ENCODE assay signal across 14 cellular contexts in genomic region chr17:45424769-45425124, GRCh38. TPM values are rescaled to one million over a fixed set of nuclear protein-coding genes. Genes with fewer than 3 reads are reported as not detected.
DNase-seq lines count a peak whose midpoint lies in the region; ATAC-seq, FAIRE-seq and TF ChIP-seq lines count a peak whose summit lies in the region.
"Had no signal": no experiment of that assay in that cellular context is flagged by ENCODE, and none has a peak within 500 bp of the region (broad histone marks: within the 10 kb centered on the region; RNA-seq: fewer than 3 reads in every experiment).

No MANE protein-coding gene starts in this region.

- no peaks in the 10 kb centered on the region for H3K36me3 ChIP-seq in colonic mucosa
- no peaks in the 10 kb centered on the region; a peak in 1 of 5 replicates for H3K36me3 ChIP-seq in HepG2 (replicated peaks in 1 of 2; ENCODE audit: control insufficient read depth in 1 of 2, insufficient read depth in 2 of 2, low read length in 2 of 2)

- H3K4me2 ChIP-seq in HepG2 (ENCODE audit: low read depth, low read length) = peak overlapping the region; percentile 90

- DNase-seq in HL-60 (ENCODE audit: low read depth in 1 of 2, low spot score in 1 of 2) (no peak), colonic mucosa (no peak), HepG2 (ENCODE audit: low spot score) (no peak), GM10266 (ENCODE audit: extremely low spot score) (no peak), NCI-H2029 treated with DMSO at 0.1 percent for 48 hours (lab: John Stamatoyannopoulos, UW) (no peak)
- no peak for DNase-seq in stimulated activated effector memory CD8-positive, alpha-beta T cell treated with anti-CD3 and anti-CD28 coated beads, Interleukin-12 subunit alpha, Interleukin-12 subunit beta, amount 100 ng/mL, for 72 hours (ENCODE audit: low spot score in 2 of 2)
- DNase-seq in stimulated activated CD8-positive, alpha-beta memory T cell treated with anti-CD3 and anti-CD28 coated beads, Interleukin-4, amount 100 ng/mL, for 48 hours = no peak
- no peak for DNase-seq in activated CD8-positive, alpha-beta T cell treated with anti-CD3 and anti-CD28 coated beads, Interleukin-2, amount 10 ng/mL, durations not matched to agents 7 days and 5 days
- DNase-seq: activated CD8-positive, alpha-beta memory T cell treated with anti-CD3 and anti-CD28 coated beads, Interleukin-2, amount 50 U/mL, for 4 hours; activated naive CD8-positive, alpha-beta T cell treated with anti-CD3 and anti-CD28 coated beads for 36 hours; foreskin keratinocyte; NCI-H748 treated with DMSO at 0.1 percent for 48 hours had no signal

- peaks cover 30% of the 10 kb centered on the region for H3K79me2 ChIP-seq in HepG2 (ENCODE audit: insufficient read depth, low read length)

- no TSS peak for BruUV-seq in HepG2 (replicated peaks; lab: Mats Ljungman, UMichigan)

- H3K27ac ChIP-seq in HL-60 (replicated peaks) (peak overlapping the region; percentile 58; the same call in 1 of the 2 replicates), colonic mucosa (peak overlapping the region; percentile 86), HepG2 (ENCODE audit: extremely low read length, insufficient read depth, low read length) (peak overlapping the region; percentile 85)
- H3K27ac ChIP-seq: SK-N-MC had no signal

- CTCF ChIA-PET in HepG2 (lab: Yijun Ruan, JAX; ENCODE audit: low intra/inter-chr PET ratio, low total read pairs) = no interaction called here
- CTCF ChIA-PET in activated CD8-positive, alpha-beta T cell treated with anti-CD3 and anti-CD28 coated beads, Interleukin-2, amount 10 ng/mL, durations not matched to agents 7 days and 5 days (lab: Charles Lee) = no interaction called here

- WGBS in HepG2 (ENCODE audit: low lambda C conversion rate) = 2% methylated on average over 6 of the region's 6 CpGs

- H3K4me1 Mint-ChIP-seq in stimulated activated effector memory CD8-positive, alpha-beta T cell treated with anti-CD3 and anti-CD28 coated beads, Interleukin-12 subunit alpha, Interleukin-12 subunit beta, amount 100 ng/mL, for 72 hours = peaks cover 15% of the 10 kb centered on the region
- H3K4me1 Mint-ChIP-seq in activated CD8-positive, alpha-beta T cell treated with anti-CD3 and anti-CD28 coated beads, Interleukin-2, amount 10 ng/mL, durations not matched to agents 7 days and 5 days (ENCODE audit: low read depth) = peaks cover 19% of the 10 kb centered on the region

- H3K27me3 Mint-ChIP-seq in activated CD8-positive, alpha-beta T cell treated with anti-CD3 and anti-CD28 coated beads, Interleukin-2, amount 10 ng/mL, durations not matched to agents 7 days and 5 days (ENCODE audit: low read depth) = no peaks in the 10 kb centered on the region

- 0 out of 2 replicates have a peak, but pooled peaks cover 4% of the 10 kb centered on the region for H4K20me1 ChIP-seq in HepG2 (ENCODE audit: insufficient read depth, low read length)

- ATAC-seq in HepG2 = peak; percentile 1; the same call in 2 of the 3 replicates
- no peak for ATAC-seq in stimulated activated effector memory CD8-positive, alpha-beta T cell treated with anti-CD3 and anti-CD28 coated beads, Interleukin-12 subunit alpha, Interleukin-12 subunit beta, amount 100 ng/mL, for 72 hours
- no peak for ATAC-seq in activated CD8-positive, alpha-beta T cell treated with anti-CD3 and anti-CD28 coated beads, Interleukin-2, amount 10 ng/mL, durations not matched to agents 7 days and 5 days

- peak overlapping the region; percentile 80 for H3K27ac Mint-ChIP-seq in stimulated activated effector memory CD8-positive, alpha-beta T cell treated with anti-CD3 and anti-CD28 coated beads, Interleukin-12 subunit alpha, Interleukin-12 subunit beta, amount 100 ng/mL, for 72 hours
- no peak overlapping the region for H3K27ac Mint-ChIP-seq in activated CD8-positive, alpha-beta T cell treated with anti-CD3 and anti-CD28 coated beads, Interleukin-2, amount 10 ng/mL, durations not matched to agents 7 days and 5 days
- H3K27ac Mint-ChIP-seq: activated naive CD8-positive, alpha-beta T cell treated with anti-CD3 and anti-CD28 coated beads for 36 hours had no signal

- in situ Hi-C loops in HepG2 (cut with HindIII; ENCODE audit: extremely low pct_ligation_motif_present, low pct_unique_long_range_greater_than_20kb) = no loop called here

- TF ChIP-seq RAD21 in HepG2 (CRISPR knock-in tag; IDR thresholded peaks at IDR 0.05) = no peak

- intact Hi-C loops in colonic mucosa (cut with DNase I) (no loop called here), HepG2 (cut with micrococcal nuclease; ENCODE audit: unreplicated experiment) (loop anchor here (1.0 to 5.0 kb wide), 3 partner anchors 17 to 372 kb away; partner anchors contain the start of gene DCAKD)

- no peak for TF ChIP-seq CTCF in HL-60 (IDR thresholded peaks at IDR 0.05; ENCODE audit: insufficient read depth, low read length)
- no peak for TF ChIP-seq CTCF in colonic mucosa (IDR thresholded peaks at IDR 0.05)
- no peak for TF ChIP-seq CTCF in HepG2 (CRISPR knock-in tag; IDR thresholded peaks at IDR 0.05)
- TF ChIP-seq CTCF in GM10266 (IDR thresholded peaks at IDR 0.05; ENCODE audit: control insufficient read depth, insufficient read depth, low read depth, missing control alignments) = no peak

- no peaks in the 10 kb centered on the region for H3K36me3 Mint-ChIP-seq in stimulated activated effector memory CD8-positive, alpha-beta T cell treated with anti-CD3 and anti-CD28 coated beads, Interleukin-12 subunit alpha, Interleukin-12 subunit beta, amount 100 ng/mL, for 72 hours
- H3K36me3 Mint-ChIP-seq in activated CD8-positive, alpha-beta T cell treated with anti-CD3 and anti-CD28 coated beads, Interleukin-2, amount 10 ng/mL, durations not matched to agents 7 days and 5 days (ENCODE audit: low read depth) = peaks cover 35% of the 10 kb centered on the region
- H3K36me3 Mint-ChIP-seq: activated naive CD8-positive, alpha-beta T cell treated with anti-CD3 and anti-CD28 coated beads for 36 hours had no signal

- POLR2A ChIA-PET in HepG2 (lab: Yijun Ruan, JAX) = interaction anchor here (0.5 to 5.8 kb wide), 18 partner anchors 8 to 276 kb away, joined by 3 to 79 read pairs (median 5); partner anchors contain the start of genes HEXIM1 and MAP3K14
- POLR2A ChIA-PET in activated CD8-positive, alpha-beta T cell treated with anti-CD3 and anti-CD28 coated beads, Interleukin-2, amount 10 ng/mL, durations not matched to agents 7 days and 5 days (lab: Charles Lee) = no interaction called here

- H3K4me1 ChIP-seq in colonic mucosa = peaks cover 21% of the 10 kb centered on the region
- peaks cover 54% of the 10 kb centered on the region for H3K4me1 ChIP-seq in HepG2 (ENCODE audit: insufficient read depth, low read length)

- no peak overlapping the region for H2AFZ ChIP-seq in HepG2 (ENCODE audit: low read length)

- no peak for TF ChIP-seq POLR2A in HepG2 (IDR thresholded peaks at IDR 0.05; ENCODE audit: insufficient read depth in 1 of 2, low read depth in 2 of 2, low read length in 2 of 2)

- TF ChIP-seq EP300 in HepG2 (IDR thresholded peaks at IDR 0.05; ENCODE audit: low read depth in 2 of 2, low read length in 2 of 2) = no peak
- no peak for TF ChIP-seq EP300 in HepG2 (CRISPR knock-in tag; IDR thresholded peaks at IDR 0.05; ENCODE audit: borderline replicate concordance)

- no peak overlapping the region for H3K4me3 Mint-ChIP-seq in stimulated activated effector memory CD8-positive, alpha-beta T cell treated with anti-CD3 and anti-CD28 coated beads, Interleukin-12 subunit alpha, Interleukin-12 subunit beta, amount 100 ng/mL, for 72 hours
- H3K4me3 Mint-ChIP-seq in activated CD8-positive, alpha-beta T cell treated with anti-CD3 and anti-CD28 coated beads, Interleukin-2, amount 10 ng/mL, durations not matched to agents 7 days and 5 days = no peak overlapping the region
- H3K4me3 Mint-ChIP-seq: activated naive CD8-positive, alpha-beta T cell treated with anti-CD3 and anti-CD28 coated beads for 36 hours had no signal

- H3K27me3 ChIP-seq in HL-60 (ENCODE audit: insufficient read depth, poor library complexity, severe bottlenecking) (no peaks in the 10 kb centered on the region), colonic mucosa (no peaks in the 10 kb centered on the region), HepG2 (ENCODE audit: control insufficient read depth in 1 of 2, insufficient read depth in 2 of 2, low read length in 2 of 2) (peaks cover 2 to 18% of the 10 kb centered on the region in 2 experiments; a peak in 4 of 5 replicates)

- no peak overlapping the region for H3K4me3 ChIP-seq in HL-60 (replicated peaks; ENCODE audit: insufficient read depth, low read length)
- peak overlapping the region; percentile 53 for H3K4me3 ChIP-seq in colonic mucosa
- peak overlapping the region; percentile 79 to 87 (median 83) for H3K4me3 ChIP-seq in HepG2 (replicated peaks in 1 of 3; ENCODE audit: insufficient read depth in 1 of 3, low read depth in 2 of 3, low read length in 3 of 3)

- H3K9me3 ChIP-seq in colonic mucosa (no peaks in the 10 kb centered on the region), HepG2 (ENCODE audit: low read length) (no peaks in the 10 kb centered on the region)

- no peak for FAIRE-seq in HepG2 (lab: Jason Lieb, UNC)
- FAIRE-seq: colon had no signal

- H3K9me3 Mint-ChIP-seq in stimulated activated effector memory CD8-positive, alpha-beta T cell treated with anti-CD3 and anti-CD28 coated beads, Interleukin-12 subunit alpha, Interleukin-12 subunit beta, amount 100 ng/mL, for 72 hours = no peaks in the 10 kb centered on the region
- no peaks in the 10 kb centered on the region for H3K9me3 Mint-ChIP-seq in activated CD8-positive, alpha-beta T cell treated with anti-CD3 and anti-CD28 coated beads, Interleukin-2, amount 10 ng/mL, durations not matched to agents 7 days and 5 days (ENCODE audit: insufficient read depth)
- H3K9me3 Mint-ChIP-seq: activated naive CD8-positive, alpha-beta T cell treated with anti-CD3 and anti-CD28 coated beads for 36 hours had no signal

- H3K9ac ChIP-seq in colonic mucosa (ENCODE audit: low read depth in 2 of 2, low read length in 2 of 2) (peak overlapping the region; percentile 64 to 96), HepG2 (ENCODE audit: insufficient read depth, low read depth, low read length) (peak overlapping the region; percentile 78)

RNA-seq across cellular contexts. Expression of gene ARHGAP27, which starts 7.9 kb away (rescaled TPM):
- total RNA-seq in colonic mucosa (100 to 1,000 TPM; 107 to 165 TPM), HepG2 (2016; rRNA removed; fragmentation: Illumina TruSeq; extraction: Trizol) (7.8 and 18.9 TPM in 2 replicates)
- total RNA-seq in HepG2 (2016; cell fraction: cytosol; rRNA removed; fragmentation: Illumina TruSeq; extraction: Trizol; ENCODE audit: low read depth) = 4.4 and 4.5 TPM in 2 replicates
- total RNA-seq in HepG2 (2016; cell fraction: insoluble cytoplasmic fraction; rRNA removed; fragmentation: Illumina TruSeq; extraction: Trizol) = 6.7 and 19.6 TPM in 2 replicates
- total RNA-seq in HepG2 (2016; cell fraction: membrane; rRNA removed; fragmentation: Illumina TruSeq; extraction: Trizol) = 5.4 and 5.6 TPM in 2 replicates
- total RNA-seq in HepG2 (2016; cell fraction: nucleus; rRNA removed; fragmentation: Illumina TruSeq; extraction: Trizol) = 23.4 and 28.4 TPM in 2 replicates
- polyA plus RNA-seq in HepG2 (2011; rRNA removed) = 15.5 and 20.0 TPM in 2 replicates
- polyA plus RNA-seq in HepG2 (2011; cell fraction: cytosol; rRNA removed) = 5.4 and 8.7 TPM in 2 replicates
- polyA plus RNA-seq in HepG2 (2011; cell fraction: nucleus; rRNA removed) = 141 and 178 TPM in 2 replicates
- polyA plus RNA-seq in HepG2 (2012) = 6.9 and 8.4 TPM in 2 replicates
- polyA plus RNA-seq in HepG2 (2016; cell fraction: cytosol; fragmentation: Illumina TruSeq; extraction: Trizol; ENCODE audit: low read depth) = 1.1 and 1.5 TPM in 2 replicates
- polyA plus RNA-seq in HepG2 (2016; cell fraction: insoluble cytoplasmic fraction; fragmentation: Illumina TruSeq; extraction: Trizol; ENCODE audit: low read depth) = 8.6 and 9.5 TPM in 2 replicates
- polyA plus RNA-seq in HepG2 (2016; cell fraction: membrane; fragmentation: Illumina TruSeq; extraction: Trizol; ENCODE audit: low read depth) = 2.5 and 2.7 TPM in 2 replicates
- polyA plus RNA-seq in HepG2 (2016; cell fraction: nucleus; fragmentation: Illumina TruSeq; extraction: Trizol; ENCODE audit: insufficient read depth, low read depth) = 67.3 and 73.4 TPM in 2 replicates
- 17.3 and 32.8 TPM in 2 replicates for polyA minus RNA-seq in HepG2 (2011; rRNA and poly(A)+ RNA removed; ENCODE audit: low replicate concordance)
- polyA minus RNA-seq in HepG2 (2011; cell fraction: cytosol; rRNA and poly(A)+ RNA removed) = 4.6 and 4.8 TPM in 2 replicates
- polyA minus RNA-seq in HepG2 (2011; cell fraction: nucleus; rRNA and poly(A)+ RNA removed) = 26.1 and 28.0 TPM in 2 replicates
- total RNA-seq in activated CD8-positive, alpha-beta T cell treated with anti-CD3 and anti-CD28 coated beads, Interleukin-2, amount 10 ng/mL, durations not matched to agents 7 days and 5 days = 100 to 1,000 TPM; 100 to 106 TPM
